ENCODE assay signal across 24 cellular contexts in genomic region chr15:83015361-83015760, GRCh38. TPM values are rescaled to one million over a fixed set of nuclear protein-coding genes. Genes with fewer than 3 reads are reported as not detected.
DNase-seq lines count a peak whose midpoint lies in the region; ATAC-seq and TF ChIP-seq lines count a peak whose summit lies in the region.
"Had no signal": no experiment of that assay in that cellular context is flagged by ENCODE, and none has a peak within 500 bp of the region (broad histone marks: within the 10 kb centered on the region; RNA-seq: fewer than 3 reads in every experiment).

No MANE protein-coding gene starts in this region.

- no peak overlapping the region for H3K4me3 ChIP-seq in HEK293 (ENCODE audit: low read depth, low read length)
- H3K4me3 ChIP-seq in skeletal muscle tissue (ENCODE audit: low read length in 3 of 3): no peak overlapping the region
- H3K4me3 ChIP-seq: A549, GM23248, HAP-1, PC-9 had no signal

- CTCF ChIA-PET in HEK293 (lab: Yijun Ruan, JAX): interaction anchor here (0.5 to 1.1 kb wide), 3 partner anchors 22 to 186 kb away, joined by 3 to 4 read pairs (median 4); no protein-coding TSS in a partner anchor

- no peak overlapping the region for H3K9ac ChIP-seq in skeletal muscle tissue (ENCODE audit: low read depth in 1 of 3, low read length in 3 of 3)
- H3K9ac ChIP-seq: GM23248 had no signal

- H3K4me1 ChIP-seq in HEK293 (ENCODE audit: control insufficient read depth, insufficient read depth, low read length) (peaks cover 5% of the 10 kb centered on the region), skeletal muscle tissue (ENCODE audit: control insufficient read depth in 3 of 3, insufficient read depth in 3 of 3, low read length in 3 of 3) (peaks cover 17 to 31% (median 18%) of the 10 kb centered on the region in 3 donors)

- peaks cover 2% of the 10 kb centered on the region for H3K36me3 Mint-ChIP-seq in activated naive CD4-positive, alpha-beta T cell treated with anti-CD3 and anti-CD28 coated beads, Interleukin-2, amount 50 U/mL, for 24 hours
- peaks cover 33% of the 10 kb centered on the region for H3K36me3 Mint-ChIP-seq in central memory CD8-positive, alpha-beta T cell (ENCODE audit: insufficient read depth)

- no peak for DNase-seq in activated naive CD4-positive, alpha-beta T cell treated with anti-CD3 and anti-CD28 coated beads, Interleukin-2, amount 50 U/mL, for 16 hours
- DNase-seq in central memory CD8-positive, alpha-beta T cell (ENCODE audit: low spot score in 2 of 2): no peak
- DNase-seq in dedifferentiated amniotic fluid mesenchymal stem cell (ENCODE audit: extremely low spot score) (no peak), omental fat pad (ENCODE audit: low spot score) (no peak)
- DNase-seq: BE2C, COR-L47, DMS79 treated with DMSO at 0.1 percent for 48 hours, GM23248, MM.1S, NCI-H1092 treated with DMSO at 0.1 percent for 48 hours, NCI-H1436 treated with DMSO at 0.1 percent for 48 hours, NCI-H1930, NCI-H226, NCI-H510A treated with DMSO at 0.1 percent for 48 hours, NCI-H748 treated with DMSO at 0.1 percent for 48 hours, PC-9, RPMI8226, SHP77 had no signal

- peaks cover 31 to 35% of the 10 kb centered on the region in 2 experiments for H3K36me3 ChIP-seq in HEK293 (ENCODE audit: control insufficient read depth in 2 of 2, insufficient read depth in 1 of 2, low read length in 2 of 2)
- H3K36me3 ChIP-seq in skeletal muscle tissue (ENCODE audit: control insufficient read depth in 3 of 3, insufficient read depth in 3 of 3, low read length in 3 of 3): peaks cover 24 to 26% (median 25%) of the 10 kb centered on the region in 3 donors

- no peaks in the 10 kb centered on the region for H3K27me3 Mint-ChIP-seq in activated naive CD4-positive, alpha-beta T cell treated with anti-CD3 and anti-CD28 coated beads, Interleukin-2, amount 50 U/mL, for 24 hours
- no peaks in the 10 kb centered on the region for H3K27me3 Mint-ChIP-seq in central memory CD8-positive, alpha-beta T cell

- peaks cover 40% of the 10 kb centered on the region for H3K4me1 Mint-ChIP-seq in activated naive CD4-positive, alpha-beta T cell treated with anti-CD3 and anti-CD28 coated beads, Interleukin-2, amount 50 U/mL, for 24 hours
- H3K4me1 Mint-ChIP-seq in central memory CD8-positive, alpha-beta T cell: peaks cover 35% of the 10 kb centered on the region

- peak overlapping the region; percentile 76 for H3K27ac Mint-ChIP-seq in activated naive CD4-positive, alpha-beta T cell treated with anti-CD3 and anti-CD28 coated beads, Interleukin-2, amount 50 U/mL, for 24 hours
- peak overlapping the region; percentile 10 for H3K27ac Mint-ChIP-seq in central memory CD8-positive, alpha-beta T cell (ENCODE audit: low read depth)

- ATAC-seq in central memory CD8-positive, alpha-beta T cell (replicated peaks; ENCODE audit: extremely low read depth, poor library complexity, severe bottlenecking): no peak
- no peak for ATAC-seq in GM18519 (IDR thresholded peaks at IDR 0.05; ENCODE audit: low FRiP score, unreplicated experiment)
- ATAC-seq in omental fat pad (ENCODE audit: low FRiP score): no peak
- ATAC-seq: A549 had no signal

- POLR2A ChIA-PET in HEK293 (lab: Yijun Ruan, JAX): interaction anchor here (0.6 kb wide), 1 partner anchor 17 kb away, joined by 3 read pairs; no protein-coding TSS in a partner anchor

- TF ChIP-seq CTCF in HEK293 (tag by site-specific recombination; IDR thresholded peaks at IDR 0.05) (no peak), omental fat pad (IDR thresholded peaks at IDR 0.05) (no peak)

- H3K9me3 Mint-ChIP-seq in activated naive CD4-positive, alpha-beta T cell treated with anti-CD3 and anti-CD28 coated beads, Interleukin-2, amount 50 U/mL, for 24 hours: no peaks in the 10 kb centered on the region
- H3K9me3 Mint-ChIP-seq in central memory CD8-positive, alpha-beta T cell: no peaks in the 10 kb centered on the region

- no peak overlapping the region for H3K27ac ChIP-seq in HEK293 (ENCODE audit: extremely low read depth, low read depth, low read length)
- H3K27ac ChIP-seq in skeletal muscle tissue (ENCODE audit: low read depth, low read length): peak overlapping the region; percentile 11
- H3K27ac ChIP-seq: A549, GM23248, PC-9 had no signal

- no peak overlapping the region for H3K4me3 Mint-ChIP-seq in activated naive CD4-positive, alpha-beta T cell treated with anti-CD3 and anti-CD28 coated beads, Interleukin-2, amount 50 U/mL, for 24 hours
- no peak overlapping the region for H3K4me3 Mint-ChIP-seq in central memory CD8-positive, alpha-beta T cell

- no peaks in the 10 kb centered on the region for H3K9me3 ChIP-seq in HEK293 (ENCODE audit: control insufficient read depth, insufficient read depth, low read depth, low read length)
- no peaks in the 10 kb centered on the region for H3K9me3 ChIP-seq in skeletal muscle tissue (ENCODE audit: control insufficient read depth in 3 of 3, low read length in 3 of 3)
- H3K9me3 ChIP-seq: A549, BE2C, HAP-1 had no signal

- no peaks in the 10 kb centered on the region for H3K27me3 ChIP-seq in skeletal muscle tissue (ENCODE audit: control insufficient read depth in 3 of 3, insufficient read depth in 3 of 3, low read length in 3 of 3)
- H3K27me3 ChIP-seq: BE2C had no signal

TF ChIP-seq in HEK293, 187 proteins besides CTCF, POLR2A, EP300 and RAD21:
- TF ChIP-seq ZNF830 (tag by site-specific recombination; IDR thresholded peaks at IDR 0.05; ENCODE audit: low read depth) (no peak), WT1 (tag by site-specific recombination; IDR thresholded peaks at IDR 0.05) (0 out of 2 replicates have a peak, but pooled peaks have one; percentile 37)

RNA-seq across cellular contexts. Expression of gene C15orf40, which starts 3.9 kb away (rescaled TPM):
- 18.3 TPM for total RNA-seq in skeletal muscle tissue
- total RNA-seq in omental fat pad: 10 to 100 TPM in 2 of 4 donors, 1 to 10 TPM in 2; 8.5 to 13.1 (median 10.3) TPM

RNA-seq across cellular contexts. Expression of gene RAMAC, which starts 29.4 kb away (rescaled TPM):
- total RNA-seq in skeletal muscle tissue (26.1 TPM), omental fat pad (10 to 100 TPM; 12.3 to 19.9 (median 16.4) TPM)

RNA-seq across cellular contexts. Expression of gene BTBD1, which starts 51.7 kb away (rescaled TPM):
- total RNA-seq in skeletal muscle tissue: 99.7 TPM
- total RNA-seq in omental fat pad: 100 to 1,000 TPM in 1 of 4 donors, 10 to 100 TPM in 3; 56.9 to 104 (median 84.7) TPM
